ENCODE assay signal across 1 cellular context in the genomic region with DNA sequence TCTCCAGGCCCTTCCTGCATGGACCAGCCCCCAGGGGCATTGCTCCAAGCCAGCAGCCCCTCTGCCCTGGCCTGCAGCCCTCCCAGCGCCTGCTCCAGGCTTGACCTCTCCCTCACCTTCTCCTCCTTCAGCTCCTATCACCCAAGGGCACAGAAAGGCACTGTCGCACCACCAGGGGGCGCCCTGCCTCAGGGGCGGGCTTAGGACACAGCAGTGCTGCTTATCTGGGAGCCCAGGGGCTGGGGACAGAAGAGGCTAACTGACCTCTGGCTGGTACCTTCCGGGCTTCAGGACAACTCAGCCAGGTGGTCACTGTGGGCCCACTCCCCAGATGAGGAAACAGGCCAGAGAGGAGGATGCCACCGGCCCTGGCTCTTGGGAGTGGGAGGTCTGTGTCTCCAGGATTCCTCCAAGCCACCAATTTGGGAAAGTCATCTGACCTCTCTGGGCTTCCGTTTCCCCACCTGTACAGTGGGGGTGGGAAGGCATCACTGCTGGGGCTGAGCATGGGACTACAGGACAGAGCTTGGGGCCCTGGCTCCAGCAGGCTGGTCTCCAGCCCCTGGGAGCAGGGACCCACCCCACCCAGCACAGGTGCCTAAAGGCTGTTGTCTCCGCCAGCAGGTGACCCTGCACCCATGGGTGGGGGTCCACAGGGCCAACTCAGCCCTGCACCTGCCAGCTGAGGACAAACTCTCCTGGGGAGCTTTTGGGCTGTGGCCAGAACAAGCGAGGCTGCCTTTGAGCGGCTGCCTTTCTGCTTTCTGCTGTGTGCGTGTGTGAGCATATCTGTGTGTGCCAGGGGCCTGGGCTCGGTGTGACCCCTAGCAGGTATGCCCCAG.
TF ChIP-seq lines count a peak whose summit lies in the region.

No MANE protein-coding gene starts in this region.

TF ChIP-seq in A549, 52 proteins besides CTCF, POLR2A, EP300 and RAD21 (continued from another document):
- 0 out of 2 replicates have a peak, but pooled peaks have one; percentile 44 for TF ChIP-seq HEYL (CRISPR knock-in tag; IDR thresholded peaks at IDR 0.05)
- TF ChIP-seq PHF8 (IDR thresholded peaks at IDR 0.05; ENCODE audit: borderline replicate concordance, low read depth) = no peak
- TF ChIP-seq, protein P1, sequence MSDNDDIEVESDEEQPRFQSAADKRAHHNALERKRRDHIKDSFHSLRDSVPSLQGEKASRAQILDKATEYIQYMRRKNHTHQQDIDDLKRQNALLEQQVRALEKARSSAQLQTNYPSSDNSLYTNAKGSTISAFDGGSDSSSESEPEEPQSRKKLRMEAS (IDR thresholded peaks at IDR 0.05) = peak; percentile 41; the same call in 1 of the 2 replicates
- no peak; the same call in none of the 2 replicates for TF ChIP-seq HOXB13 (CRISPR knock-in tag; IDR thresholded peaks at IDR 0.05; ENCODE audit: low read depth)
- peak; percentile 85 for TF ChIP-seq SMC3 (IDR thresholded peaks at IDR 0.05)
- no peak; the same call in 1 of the 2 replicates for TF ChIP-seq GATA3 (IDR thresholded peaks at IDR 0.05; ENCODE audit: borderline replicate concordance)
- TF ChIP-seq, protein P2, sequence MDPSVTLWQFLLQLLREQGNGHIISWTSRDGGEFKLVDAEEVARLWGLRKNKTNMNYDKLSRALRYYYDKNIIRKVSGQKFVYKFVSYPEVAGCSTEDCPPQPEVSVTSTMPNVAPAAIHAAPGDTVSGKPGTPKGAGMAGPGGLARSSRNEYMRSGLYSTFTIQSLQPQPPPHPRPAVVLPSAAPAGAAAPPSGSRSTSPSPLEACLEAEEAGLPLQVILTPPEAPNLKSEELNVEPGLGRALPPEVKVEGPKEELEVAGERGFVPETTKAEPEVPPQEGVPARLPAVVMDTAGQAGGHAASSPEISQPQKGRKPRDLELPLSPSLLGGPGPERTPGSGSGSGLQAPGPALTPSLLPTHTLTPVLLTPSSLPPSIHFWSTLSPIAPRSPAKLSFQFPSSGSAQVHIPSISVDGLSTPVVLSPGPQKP (IDR thresholded peaks at IDR 0.05; ENCODE audit: low read depth, low read length) = no peak
- TF ChIP-seq JUNB (IDR thresholded peaks at IDR 0.05) = no peak
- no peak for TF ChIP-seq RNF2 (IDR thresholded peaks at IDR 0.05; ENCODE audit: borderline replicate concordance, low read depth)
- TF ChIP-seq EHMT2 (IDR thresholded peaks at IDR 0.05; ENCODE audit: low read depth) = no peak
- no peak for TF ChIP-seq CEBPB (IDR thresholded peaks at IDR 0.05)
- no peak for TF ChIP-seq RFX5 (IDR thresholded peaks at IDR 0.05)
- no peak for TF ChIP-seq SREBF2 (IDR thresholded peaks at IDR 0.05)
- TF ChIP-seq NR3C1 (IDR thresholded peaks at IDR 0.05) = no peak
- TF ChIP-seq ZSCAN20 (CRISPR knock-in tag; IDR thresholded peaks at IDR 0.05) = no peak
- TF ChIP-seq ZC3H11A (IDR thresholded peaks at IDR 0.05) = no peak
- no peak for TF ChIP-seq HOXA7 (CRISPR knock-in tag; IDR thresholded peaks at IDR 0.05)
- TF ChIP-seq, protein P3, sequence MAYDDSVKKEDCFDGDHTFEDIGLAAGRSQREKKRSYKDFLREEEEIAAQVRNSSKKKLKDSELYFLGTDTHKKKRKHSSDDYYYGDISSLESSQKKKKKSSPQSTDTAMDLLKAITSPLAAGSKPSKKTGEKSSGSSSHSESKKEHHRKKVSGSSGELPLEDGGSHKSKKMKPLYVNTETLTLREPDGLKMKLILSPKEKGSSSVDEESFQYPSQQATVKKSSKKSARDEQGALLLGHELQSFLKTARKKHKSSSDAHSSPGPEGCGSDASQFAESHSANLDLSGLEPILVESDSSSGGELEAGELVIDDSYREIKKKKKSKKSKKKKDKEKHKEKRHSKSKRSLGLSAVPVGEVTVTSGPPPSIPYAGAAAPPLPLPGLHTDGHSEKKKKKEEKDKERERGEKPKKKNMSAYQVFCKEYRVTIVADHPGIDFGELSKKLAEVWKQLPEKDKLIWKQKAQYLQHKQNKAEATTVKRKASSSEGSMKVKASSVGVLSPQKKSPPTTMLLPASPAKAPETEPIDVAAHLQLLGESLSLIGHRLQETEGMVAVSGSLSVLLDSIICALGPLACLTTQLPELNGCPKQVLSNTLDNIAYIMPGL (CRISPR knock-in tag; IDR thresholded peaks at IDR 0.05; ENCODE audit: borderline replicate concordance) = no peak
- no peak for TF ChIP-seq FOSB (CRISPR knock-in tag; IDR thresholded peaks at IDR 0.05)
- TF ChIP-seq MAZ (IDR thresholded peaks at IDR 0.05; ENCODE audit: borderline replicate concordance, low read depth, low read length) = 0 out of 2 replicates have a peak, but pooled peaks have one; percentile 8
- TF ChIP-seq, protein P4, sequence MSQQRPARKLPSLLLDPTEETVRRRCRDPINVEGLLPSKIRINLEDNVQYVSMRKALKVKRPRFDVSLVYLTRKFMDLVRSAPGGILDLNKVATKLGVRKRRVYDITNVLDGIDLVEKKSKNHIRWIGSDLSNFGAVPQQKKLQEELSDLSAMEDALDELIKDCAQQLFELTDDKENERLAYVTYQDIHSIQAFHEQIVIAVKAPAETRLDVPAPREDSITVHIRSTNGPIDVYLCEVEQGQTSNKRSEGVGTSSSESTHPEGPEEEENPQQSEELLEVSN (IDR thresholded peaks at IDR 0.05; ENCODE audit: borderline replicate concordance, low read depth) = peak; percentile 56; the same call in 1 of the 2 replicates
- TF ChIP-seq TFCP2L1 (CRISPR knock-in tag; IDR thresholded peaks at IDR 0.05) = no peak
- TF ChIP-seq POLR2AphosphoS2 (conservative IDR thresholded peaks at IDR 0.05; ENCODE audit: low read length) = 0 out of 2 replicates have a peak, but pooled peaks have one; percentile 54
- TF ChIP-seq, protein P5, sequence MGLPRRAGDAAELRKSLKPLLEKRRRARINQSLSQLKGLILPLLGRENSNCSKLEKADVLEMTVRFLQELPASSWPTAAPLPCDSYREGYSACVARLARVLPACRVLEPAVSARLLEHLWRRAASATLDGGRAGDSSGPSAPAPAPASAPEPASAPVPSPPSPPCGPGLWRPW (IDR thresholded peaks at IDR 0.05) = no peak
- TF ChIP-seq KDM5A (IDR thresholded peaks at IDR 0.05) = no peak
- no peak for TF ChIP-seq ZFP36 (IDR thresholded peaks at IDR 0.05; ENCODE audit: borderline replicate concordance, partially characterized antibody)
- no peak for TF ChIP-seq TP53 (CRISPR knock-in tag; IDR thresholded peaks at IDR 0.05)
- TF ChIP-seq RARB (CRISPR knock-in tag; IDR thresholded peaks at IDR 0.05) = peak; percentile 92
- TF ChIP-seq MAFK (IDR thresholded peaks at IDR 0.05; ENCODE audit: partially characterized antibody) = no peak
- no peak for TF ChIP-seq BHLHE40 (IDR thresholded peaks at IDR 0.05; ENCODE audit: low read depth, low read length)
- no peak for TF ChIP-seq CBX2 (IDR thresholded peaks at IDR 0.05; ENCODE audit: borderline replicate concordance, low read depth)
- TF ChIP-seq, protein P6, sequence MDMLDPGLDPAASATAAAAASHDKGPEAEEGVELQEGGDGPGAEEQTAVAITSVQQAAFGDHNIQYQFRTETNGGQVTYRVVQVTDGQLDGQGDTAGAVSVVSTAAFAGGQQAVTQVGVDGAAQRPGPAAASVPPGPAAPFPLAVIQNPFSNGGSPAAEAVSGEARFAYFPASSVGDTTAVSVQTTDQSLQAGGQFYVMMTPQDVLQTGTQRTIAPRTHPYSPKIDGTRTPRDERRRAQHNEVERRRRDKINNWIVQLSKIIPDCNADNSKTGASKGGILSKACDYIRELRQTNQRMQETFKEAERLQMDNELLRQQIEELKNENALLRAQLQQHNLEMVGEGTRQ (IDR thresholded peaks at IDR 0.05) = no peak
- TF ChIP-seq CHD4 (IDR thresholded peaks at IDR 0.05; ENCODE audit: borderline replicate concordance) = no peak
- TF ChIP-seq HOXB5 (CRISPR knock-in tag; IDR thresholded peaks at IDR 0.05) = no peak
- TF ChIP-seq, protein P7, sequence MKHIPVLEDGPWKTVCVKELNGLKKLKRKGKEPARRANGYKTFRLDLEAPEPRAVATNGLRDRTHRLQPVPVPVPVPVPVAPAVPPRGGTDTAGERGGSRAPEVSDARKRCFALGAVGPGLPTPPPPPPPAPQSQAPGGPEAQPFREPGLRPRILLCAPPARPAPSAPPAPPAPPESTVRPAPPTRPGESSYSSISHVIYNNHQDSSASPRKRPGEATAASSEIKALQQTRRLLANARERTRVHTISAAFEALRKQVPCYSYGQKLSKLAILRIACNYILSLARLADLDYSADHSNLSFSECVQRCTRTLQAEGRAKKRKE (CRISPR knock-in tag; IDR thresholded peaks at IDR 0.05; ENCODE audit: low read depth) = no peak
- TF ChIP-seq FOXS1 (CRISPR knock-in tag; IDR thresholded peaks at IDR 0.05) = peak; percentile 67; the same call in 1 of the 2 replicates
- TF ChIP-seq, protein P8, sequence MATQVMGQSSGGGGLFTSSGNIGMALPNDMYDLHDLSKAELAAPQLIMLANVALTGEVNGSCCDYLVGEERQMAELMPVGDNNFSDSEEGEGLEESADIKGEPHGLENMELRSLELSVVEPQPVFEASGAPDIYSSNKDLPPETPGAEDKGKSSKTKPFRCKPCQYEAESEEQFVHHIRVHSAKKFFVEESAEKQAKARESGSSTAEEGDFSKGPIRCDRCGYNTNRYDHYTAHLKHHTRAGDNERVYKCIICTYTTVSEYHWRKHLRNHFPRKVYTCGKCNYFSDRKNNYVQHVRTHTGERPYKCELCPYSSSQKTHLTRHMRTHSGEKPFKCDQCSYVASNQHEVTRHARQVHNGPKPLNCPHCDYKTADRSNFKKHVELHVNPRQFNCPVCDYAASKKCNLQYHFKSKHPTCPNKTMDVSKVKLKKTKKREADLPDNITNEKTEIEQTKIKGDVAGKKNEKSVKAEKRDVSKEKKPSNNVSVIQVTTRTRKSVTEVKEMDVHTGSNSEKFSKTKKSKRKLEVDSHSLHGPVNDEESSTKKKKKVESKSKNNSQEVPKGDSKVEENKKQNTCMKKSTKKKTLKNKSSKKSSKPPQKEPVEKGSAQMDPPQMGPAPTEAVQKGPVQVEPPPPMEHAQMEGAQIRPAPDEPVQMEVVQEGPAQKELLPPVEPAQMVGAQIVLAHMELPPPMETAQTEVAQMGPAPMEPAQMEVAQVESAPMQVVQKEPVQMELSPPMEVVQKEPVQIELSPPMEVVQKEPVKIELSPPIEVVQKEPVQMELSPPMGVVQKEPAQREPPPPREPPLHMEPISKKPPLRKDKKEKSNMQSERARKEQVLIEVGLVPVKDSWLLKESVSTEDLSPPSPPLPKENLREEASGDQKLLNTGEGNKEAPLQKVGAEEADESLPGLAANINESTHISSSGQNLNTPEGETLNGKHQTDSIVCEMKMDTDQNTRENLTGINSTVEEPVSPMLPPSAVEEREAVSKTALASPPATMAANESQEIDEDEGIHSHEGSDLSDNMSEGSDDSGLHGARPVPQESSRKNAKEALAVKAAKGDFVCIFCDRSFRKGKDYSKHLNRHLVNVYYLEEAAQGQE (IDR thresholded peaks at IDR 0.05) = no peak
- no peak for TF ChIP-seq FOSL2 (IDR thresholded peaks at IDR 0.05)
- no peak; the same call in 1 of the 2 replicates for TF ChIP-seq FOSL2 (CRISPR knock-in tag; IDR thresholded peaks at IDR 0.05)
- TF ChIP-seq KDM1A (IDR thresholded peaks at IDR 0.05; ENCODE audit: low read depth) = no peak
TF ChIP-seq in A549: peak in this region for 12.
